In genomic region chr6:101912266-101912665, GRCh38 we compare ENCODE assay signal across 1 cellular context.
TF ChIP-seq lines count a peak whose summit lies in the region.

No MANE protein-coding gene starts in this region.

TF ChIP-seq in H1, 55 proteins besides CTCF, POLR2A, EP300 and RAD21:
- TF ChIP-seq EZH2 (IDR thresholded peaks at IDR 0.05; ENCODE audit: low read depth, low read length, severe bottlenecking) (no peak), JUN (IDR thresholded peaks at IDR 0.05; ENCODE audit: low read depth, low read length) (no peak), TAF7 (optimal IDR thresholded peaks at IDR 0.05; ENCODE audit: borderline replicate concordance, low read depth, low read length) (no peak), KDM5A (IDR thresholded peaks at IDR 0.05; ENCODE audit: low read length) (no peak), RBBP5 (IDR thresholded peaks at IDR 0.05; ENCODE audit: borderline replicate concordance, low read depth, low read length) (no peak), GTF2F1 (IDR thresholded peaks at IDR 0.05; ENCODE audit: borderline replicate concordance, low read depth, low read length) (no peak), CHD1 (IDR thresholded peaks at IDR 0.05; ENCODE audit: low read depth, low read length) (no peak)
TF ChIP-seq in H1: peak in this region for 0.
